9 cellular contexts compared by ENCODE assay signal in genomic region chr10:71753091-71753959, GRCh38. TPM values are rescaled to one million over a fixed set of nuclear protein-coding genes. Genes with fewer than 3 reads are reported as not detected.
DNase-seq lines count a peak whose midpoint lies in the region; ATAC-seq lines count a peak whose summit lies in the region.
"Had no signal": no experiment of that assay in that cellular context is flagged by ENCODE, and none has a peak within 500 bp of the region (broad histone marks: within the 10 kb centered on the region; RNA-seq: fewer than 3 reads in every experiment).

No MANE protein-coding gene starts in this region.

- peak overlapping the region; percentile 26 for H3K27ac ChIP-seq in thymus (ENCODE audit: low read depth)
- H3K27ac ChIP-seq: ovary had no signal

- no peaks in the 10 kb centered on the region for H3K9me3 ChIP-seq in thymus (ENCODE audit: control insufficient read depth)
- H3K9me3 ChIP-seq: ovary had no signal

- H3K4me3 Mint-ChIP-seq in activated CD4-positive, alpha-beta T cell treated with anti-CD3 and anti-CD28 coated beads, Interleukin-2, amount 10 ng/mL, durations not matched to agents 7 days and 5 days = no peak overlapping the region
- H3K4me3 Mint-ChIP-seq in activated CD4-positive, alpha-beta memory T cell treated with anti-CD3 and anti-CD28 coated beads, Interleukin-2, amount 10 ng/mL, durations not matched to agents 7 days and 5 days = no peak overlapping the region

- no peaks in the 10 kb centered on the region for H3K9me3 Mint-ChIP-seq in activated CD4-positive, alpha-beta T cell treated with anti-CD3 and anti-CD28 coated beads, Interleukin-2, amount 10 ng/mL, durations not matched to agents 7 days and 5 days
- H3K9me3 Mint-ChIP-seq in activated CD4-positive, alpha-beta memory T cell treated with anti-CD3 and anti-CD28 coated beads, Interleukin-2, amount 10 ng/mL, durations not matched to agents 7 days and 5 days = no peaks in the 10 kb centered on the region

- CTCF ChIA-PET in activated CD4-positive, alpha-beta T cell treated with anti-CD3 and anti-CD28 coated beads, Interleukin-2, amount 10 ng/mL, durations not matched to agents 7 days and 5 days (lab: Charles Lee) = interaction anchor here (1.0 to 6.3 kb wide), 4 partner anchors 18 to 57 kb away, joined by 3 to 39 read pairs (median 4); partner anchors contain the start of gene VSIR
- CTCF ChIA-PET in activated CD4-positive, alpha-beta memory T cell treated with anti-CD3 and anti-CD28 coated beads, Interleukin-2, amount 10 ng/mL, durations not matched to agents 7 days and 5 days (lab: Charles Lee) = interaction anchor here (0.7 to 2.0 kb wide), 4 partner anchors 10 to 45 kb away, joined by 3 to 13 read pairs (median 8); partner anchors contain the start of gene VSIR

- peaks cover 85% of the 10 kb centered on the region for H3K4me1 ChIP-seq in thymus (ENCODE audit: control insufficient read depth, insufficient read depth, low read length)

- POLR2A ChIA-PET in activated CD4-positive, alpha-beta T cell treated with anti-CD3 and anti-CD28 coated beads, Interleukin-2, amount 10 ng/mL, durations not matched to agents 7 days and 5 days (lab: Charles Lee) = no interaction called here
- POLR2A ChIA-PET in activated CD4-positive, alpha-beta memory T cell treated with anti-CD3 and anti-CD28 coated beads, Interleukin-2, amount 10 ng/mL, durations not matched to agents 7 days and 5 days (lab: Charles Lee) = interaction anchor here (1.0 to 1.9 kb wide), 7 partner anchors 10 to 40 kb away, joined by 3 to 24 read pairs (median 5); partner anchors contain the start of gene VSIR

- H3K27ac Mint-ChIP-seq in activated CD4-positive, alpha-beta T cell treated with anti-CD3 and anti-CD28 coated beads, Interleukin-2, amount 10 ng/mL, durations not matched to agents 7 days and 5 days = peak overlapping the region; percentile 90
- H3K27ac Mint-ChIP-seq in activated CD4-positive, alpha-beta memory T cell treated with anti-CD3 and anti-CD28 coated beads, Interleukin-2, amount 10 ng/mL, durations not matched to agents 7 days and 5 days = peak overlapping the region; percentile 87

- no peak for ATAC-seq in GM19467 (IDR thresholded peaks at IDR 0.05; ENCODE audit: unreplicated experiment)

- DNase-seq in activated CD4-positive, alpha-beta T cell treated with anti-CD3 and anti-CD28 coated beads, Interleukin-2, amount 10 ng/mL, durations not matched to agents 7 days and 5 days = no peak
- no peak for DNase-seq in activated CD4-positive, alpha-beta T cell treated with anti-CD3 and anti-CD28 coated beads for 1 hour
- DNase-seq in activated CD4-positive, alpha-beta memory T cell treated with anti-CD3 and anti-CD28 coated beads, Interleukin-2, amount 10 ng/mL, durations not matched to agents 7 days and 5 days = no peak
- DNase-seq in left kidney (ENCODE audit: low read depth, low spot score) (peak; percentile 45), GM03348 (ENCODE audit: low spot score) (no peak), NCI-H2196 treated with DMSO at 0.1 percent for 48 hours (lab: John Stamatoyannopoulos, UW; ENCODE audit: unreplicated experiment) (no peak)

- H3K36me3 ChIP-seq in thymus (ENCODE audit: control insufficient read depth, insufficient read depth) = peaks cover 21% of the 10 kb centered on the region
- H3K36me3 ChIP-seq: ovary had no signal

- no peaks in the 10 kb centered on the region for H3K27me3 Mint-ChIP-seq in activated CD4-positive, alpha-beta T cell treated with anti-CD3 and anti-CD28 coated beads, Interleukin-2, amount 10 ng/mL, durations not matched to agents 7 days and 5 days
- H3K27me3 Mint-ChIP-seq in activated CD4-positive, alpha-beta memory T cell treated with anti-CD3 and anti-CD28 coated beads, Interleukin-2, amount 10 ng/mL, durations not matched to agents 7 days and 5 days = no peaks in the 10 kb centered on the region

- no peak overlapping the region for H3K4me3 ChIP-seq in thymus (ENCODE audit: low read length)
- H3K4me3 ChIP-seq: ovary had no signal

- peaks cover 96% of the 10 kb centered on the region for H3K4me1 Mint-ChIP-seq in activated CD4-positive, alpha-beta T cell treated with anti-CD3 and anti-CD28 coated beads, Interleukin-2, amount 10 ng/mL, durations not matched to agents 7 days and 5 days
- peaks cover 87% of the 10 kb centered on the region for H3K4me1 Mint-ChIP-seq in activated CD4-positive, alpha-beta memory T cell treated with anti-CD3 and anti-CD28 coated beads, Interleukin-2, amount 10 ng/mL, durations not matched to agents 7 days and 5 days

- no peaks in the 10 kb centered on the region for H3K27me3 ChIP-seq in thymus (ENCODE audit: control insufficient read depth, insufficient read depth)
- H3K27me3 ChIP-seq: ovary had no signal

- H3K36me3 Mint-ChIP-seq in activated CD4-positive, alpha-beta T cell treated with anti-CD3 and anti-CD28 coated beads, Interleukin-2, amount 10 ng/mL, durations not matched to agents 7 days and 5 days (ENCODE audit: low read depth) = peaks cover 83% of the 10 kb centered on the region
- peaks cover 87% of the 10 kb centered on the region for H3K36me3 Mint-ChIP-seq in activated CD4-positive, alpha-beta memory T cell treated with anti-CD3 and anti-CD28 coated beads, Interleukin-2, amount 10 ng/mL, durations not matched to agents 7 days and 5 days (ENCODE audit: low read depth)

- 64% methylated on average over 15 of the region's 15 CpGs for WGBS in thymus

RNA-seq across cellular contexts. Expression of gene VSIR, which starts 20.0 kb away (rescaled TPM):
- 100 to 1,000 TPM; 120 to 148 TPM for total RNA-seq in activated CD4-positive, alpha-beta T cell treated with anti-CD3 and anti-CD28 coated beads, Interleukin-2, amount 10 ng/mL, durations not matched to agents 7 days and 5 days
- total RNA-seq in activated CD4-positive, alpha-beta memory T cell treated with anti-CD3 and anti-CD28 coated beads, Interleukin-2, amount 10 ng/mL, durations not matched to agents 7 days and 5 days = 100 to 1,000 TPM; 109 TPM
- polyA plus RNA-seq in thymus = 51.8 TPM

RNA-seq across cellular contexts. Expression of gene C10orf105, which starts 33.7 kb away (rescaled TPM):
- total RNA-seq in activated CD4-positive, alpha-beta T cell treated with anti-CD3 and anti-CD28 coated beads, Interleukin-2, amount 10 ng/mL, durations not matched to agents 7 days and 5 days = under 1 TPM; 0.52 to 0.71 TPM
- total RNA-seq in activated CD4-positive, alpha-beta memory T cell treated with anti-CD3 and anti-CD28 coated beads, Interleukin-2, amount 10 ng/mL, durations not matched to agents 7 days and 5 days = under 1 TPM; 0.25 to 0.33 TPM
- polyA plus RNA-seq in thymus = 0.68 TPM
